Comparison of ENCODE assay signal across 24 cellular contexts in the genomic region with DNA sequence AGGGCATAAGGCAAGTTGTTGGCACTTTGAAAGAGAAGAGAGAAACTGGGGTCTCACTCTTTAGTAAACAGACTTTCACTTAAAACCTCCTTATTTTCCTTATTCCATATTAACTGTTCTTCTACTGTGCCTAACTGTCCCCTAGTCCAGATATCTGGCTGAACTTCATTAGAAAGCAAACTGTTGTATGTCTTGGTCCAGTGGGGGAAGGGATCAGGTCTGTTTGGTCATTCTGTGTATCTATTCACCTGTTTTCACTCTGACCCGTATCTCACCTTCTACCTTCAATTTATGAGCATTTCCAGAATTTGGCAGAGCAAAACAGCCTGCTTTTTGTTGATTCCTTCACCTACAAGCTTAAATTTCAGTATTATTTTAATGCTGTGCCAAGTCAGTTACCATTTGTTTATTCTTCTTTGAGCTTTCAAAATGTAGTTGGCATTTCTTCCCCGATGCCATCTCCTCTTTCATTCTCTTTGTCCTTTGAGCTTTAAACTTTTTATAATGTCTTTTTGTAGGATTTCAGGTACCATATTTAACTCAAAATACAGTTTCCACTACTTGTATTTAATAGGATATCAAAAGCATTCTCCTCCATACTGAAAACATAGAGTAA.
"Had no signal": no experiment of that assay in that cellular context is flagged by ENCODE, and none has a peak within 500 bp of the region (broad histone marks: within the 10 kb centered on the region; RNA-seq: fewer than 3 reads in every experiment).

No MANE protein-coding gene starts in this region.

- H3K27me3 Mint-ChIP-seq: dendritic cell treated with granulocyte-macrophage colony-stimulating factor and Interleukin-4, amounts not matched to agents 40 ng/mL and 50 ng/mL, for 4 days; effector memory CD8-positive, alpha-beta T cell; naive B cell had no signal

- H3K27me3 ChIP-seq: colonic mucosa, esophagus squamous epithelium, gastrocnemius medialis, heart right ventricle had no signal

- ATAC-seq: effector memory CD8-positive, alpha-beta T cell; esophagus mucosa; gastrocnemius medialis; heart right ventricle; left cardiac atrium; lower lobe of right lung; mucosa of descending colon had no signal

- H3K4me3 Mint-ChIP-seq: dendritic cell treated with granulocyte-macrophage colony-stimulating factor and Interleukin-4, amounts not matched to agents 40 ng/mL and 50 ng/mL, for 4 days; effector memory CD8-positive, alpha-beta T cell; endodermal cell; mesothelial cell of epicardium; naive B cell had no signal

- H3K27ac ChIP-seq: colonic mucosa, epithelial cell of prostate, esophagus squamous epithelium, gastrocnemius medialis, heart right ventricle, left ventricle myocardium inferior, lower lobe of right lung had no signal

- H3K9me3 ChIP-seq: colonic mucosa, esophagus squamous epithelium, gastrocnemius medialis, heart right ventricle, left ventricle myocardium inferior, lower lobe of right lung, mucosa of descending colon had no signal

- H3K36me3 Mint-ChIP-seq: mesothelial cell of epicardium, naive B cell had no signal

- H3K36me3 ChIP-seq: colonic mucosa, esophagus squamous epithelium, gastrocnemius medialis, heart right ventricle, left ventricle myocardium inferior, lower lobe of right lung had no signal

- H3K9me3 Mint-ChIP-seq: dendritic cell treated with granulocyte-macrophage colony-stimulating factor and Interleukin-4, amounts not matched to agents 40 ng/mL and 50 ng/mL, for 4 days; endodermal cell; mesothelial cell of epicardium had no signal

- H3K4me1 ChIP-seq: colonic mucosa, esophagus squamous epithelium, gastrocnemius medialis, left ventricle myocardium inferior, lower lobe of right lung had no signal

- H3K4me3 ChIP-seq: colonic mucosa, esophagus squamous epithelium, gastrocnemius medialis, heart right ventricle, left ventricle myocardium inferior, lower lobe of right lung, mucosa of descending colon had no signal

- DNase-seq: colonic mucosa; cortex of kidney; effector CD8-positive, alpha-beta T cell; effector memory CD8-positive, alpha-beta T cell; endodermal cell; erythroblast; esophagus squamous epithelium; foreskin fibroblast; foreskin melanocyte; gastrocnemius medialis; glutamatergic neuron; head of caudate nucleus; heart right ventricle; hippocampal formation; left cardiac atrium; left ventricle myocardium inferior; lower lobe of right lung; mesenchymal stem cell; mucosa of descending colon; naive B cell had no signal

- H3K27ac Mint-ChIP-seq: dendritic cell treated with granulocyte-macrophage colony-stimulating factor and Interleukin-4, amounts not matched to agents 40 ng/mL and 50 ng/mL, for 4 days; effector memory CD8-positive, alpha-beta T cell; endodermal cell; mesothelial cell of epicardium; naive B cell had no signal

- H3K4me1 Mint-ChIP-seq: mesothelial cell of epicardium, naive B cell had no signal
